ENCODE assay signal across 1 cellular context in genomic region chr12:68259318-68259940, GRCh38.
TF ChIP-seq lines count a peak whose summit lies in the region.

No MANE protein-coding gene starts in this region.

TF ChIP-seq in H1, 55 proteins besides CTCF, POLR2A, EP300 and RAD21:
- TF ChIP-seq POU5F1 (IDR thresholded peaks at IDR 0.05; ENCODE audit: low read depth, low read length) (no peak), MAFK (IDR thresholded peaks at IDR 0.05; ENCODE audit: low read depth, low read length) (no peak), TEAD4 (IDR thresholded peaks at IDR 0.05; ENCODE audit: low read depth, low read length) (no peak), TAF7 (optimal IDR thresholded peaks at IDR 0.05; ENCODE audit: borderline replicate concordance, low read depth, low read length) (no peak), GTF2F1 (IDR thresholded peaks at IDR 0.05; ENCODE audit: borderline replicate concordance, low read depth, low read length) (no peak), RXRA (IDR thresholded peaks at IDR 0.05; ENCODE audit: insufficient read depth, low read depth, low read length) (no peak), SP4 (IDR thresholded peaks at IDR 0.05; ENCODE audit: low read length) (no peak), CREB1 (IDR thresholded peaks at IDR 0.05) (no peak), RFX5 (IDR thresholded peaks at IDR 0.05; ENCODE audit: borderline replicate concordance, low read depth, low read length) (no peak), ATF3 (IDR thresholded peaks at IDR 0.05; ENCODE audit: insufficient read depth, low read depth, low read length) (no peak), SUZ12 (IDR thresholded peaks at IDR 0.05; ENCODE audit: low read length) (no peak), JUN (IDR thresholded peaks at IDR 0.05; ENCODE audit: low read depth, low read length) (no peak), MAX (IDR thresholded peaks at IDR 0.05) (no peak), GABPA (IDR thresholded peaks at IDR 0.05; ENCODE audit: borderline replicate concordance, insufficient read depth, low read length) (no peak), ATF2 (IDR thresholded peaks at IDR 0.05; ENCODE audit: low read length) (no peak), HDAC6 (IDR thresholded peaks at IDR 0.05; ENCODE audit: low read depth, low read length) (no peak)
